ENCODE assay signal across 4 cellular contexts in the genomic region with DNA sequence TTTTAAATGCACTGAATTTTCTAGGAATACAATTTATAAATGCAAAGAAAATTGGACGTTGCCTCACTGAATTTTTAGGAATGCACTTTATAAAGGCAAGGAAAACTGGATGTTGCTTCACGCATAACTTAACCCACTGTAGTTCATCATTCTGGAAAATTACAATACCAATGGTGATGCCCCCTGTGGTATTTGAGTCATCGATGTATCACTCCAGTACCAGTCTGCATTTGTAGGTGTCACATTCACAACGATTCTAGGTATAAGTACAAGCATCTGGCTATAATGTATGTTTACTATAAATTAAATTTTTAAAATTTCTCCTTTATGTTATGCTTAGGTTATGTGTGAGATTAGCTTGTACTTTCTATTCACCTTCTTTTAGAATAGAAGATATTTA.
DNase-seq lines count a peak whose midpoint lies in the region; ATAC-seq, FAIRE-seq and TF ChIP-seq lines count a peak whose summit lies in the region.
"Not testable (repeated sequence)": the region's sequence is repeated elsewhere in the genome, so short reads cannot be mapped to it uniquely, and the experiment has no call there.

No MANE protein-coding gene starts in this region.

- not testable (repeated sequence) for H3K9me3 Mint-ChIP-seq in activated CD8-positive, alpha-beta T cell treated with anti-CD3 and anti-CD28 coated beads for 36 hours; stimulated activated effector memory CD8-positive, alpha-beta T cell treated with anti-CD3 and anti-CD28 coated beads, Interleukin-12 subunit alpha, Interleukin-12 subunit beta, amount 100 ng/mL, for 72 hours
- H3K9me3 Mint-ChIP-seq in endodermal cell: peaks cover 51% of the 10 kb centered on the region

- H3K9me3 ChIP-seq in endodermal cell (ENCODE audit: control insufficient read depth, low read length): peaks cover 69% of the 10 kb centered on the region

- DNase-seq in RCC 7860 (ENCODE audit: low spot score): peak; percentile 59
- DNase-seq in activated CD8-positive, alpha-beta T cell treated with anti-CD3 and anti-CD28 coated beads for 36 hours; endodermal cell; stimulated activated effector memory CD8-positive, alpha-beta T cell treated with anti-CD3 and anti-CD28 coated beads, Interleukin-12 subunit alpha, Interleukin-12 subunit beta, amount 100 ng/mL, for 72 hours (ENCODE audit: low spot score in 2 of 2): not testable (repeated sequence)

- POLR2A ChIA-PET in activated CD8-positive, alpha-beta T cell treated with anti-CD3 and anti-CD28 coated beads for 36 hours (lab: Charles Lee): not testable (repeated sequence)

- not testable (repeated sequence) for H3K4me1 Mint-ChIP-seq in activated CD8-positive, alpha-beta T cell treated with anti-CD3 and anti-CD28 coated beads for 36 hours (ENCODE audit: low read depth); endodermal cell; stimulated activated effector memory CD8-positive, alpha-beta T cell treated with anti-CD3 and anti-CD28 coated beads, Interleukin-12 subunit alpha, Interleukin-12 subunit beta, amount 100 ng/mL, for 72 hours

- H3K4me3 Mint-ChIP-seq in activated CD8-positive, alpha-beta T cell treated with anti-CD3 and anti-CD28 coated beads for 36 hours; endodermal cell; stimulated activated effector memory CD8-positive, alpha-beta T cell treated with anti-CD3 and anti-CD28 coated beads, Interleukin-12 subunit alpha, Interleukin-12 subunit beta, amount 100 ng/mL, for 72 hours: not testable (repeated sequence)

- H3K36me3 ChIP-seq in endodermal cell (ENCODE audit: control insufficient read depth, insufficient read depth, low read length): not testable (repeated sequence)

- not testable (repeated sequence) for H3K27ac Mint-ChIP-seq in activated CD8-positive, alpha-beta T cell treated with anti-CD3 and anti-CD28 coated beads for 36 hours; endodermal cell; stimulated activated effector memory CD8-positive, alpha-beta T cell treated with anti-CD3 and anti-CD28 coated beads, Interleukin-12 subunit alpha, Interleukin-12 subunit beta, amount 100 ng/mL, for 72 hours

- H3K4me3 ChIP-seq in endodermal cell (ENCODE audit: low read length): peak overlapping the region; percentile 23

- not testable (repeated sequence) for H3K36me3 Mint-ChIP-seq in activated CD8-positive, alpha-beta T cell treated with anti-CD3 and anti-CD28 coated beads for 36 hours (ENCODE audit: low read depth); endodermal cell (ENCODE audit: low read depth); stimulated activated effector memory CD8-positive, alpha-beta T cell treated with anti-CD3 and anti-CD28 coated beads, Interleukin-12 subunit alpha, Interleukin-12 subunit beta, amount 100 ng/mL, for 72 hours

- H3K27ac ChIP-seq in endodermal cell (ENCODE audit: low read depth, low read length): not testable (repeated sequence)

- CTCF ChIA-PET in activated CD8-positive, alpha-beta T cell treated with anti-CD3 and anti-CD28 coated beads for 36 hours (lab: Charles Lee): not testable (repeated sequence)

- peak; percentile 42 for ATAC-seq in activated CD8-positive, alpha-beta T cell treated with anti-CD3 and anti-CD28 coated beads for 36 hours
- peak; percentile 38 for ATAC-seq in stimulated activated effector memory CD8-positive, alpha-beta T cell treated with anti-CD3 and anti-CD28 coated beads, Interleukin-12 subunit alpha, Interleukin-12 subunit beta, amount 100 ng/mL, for 72 hours

- TF ChIP-seq CTCF in activated CD8-positive, alpha-beta T cell treated with anti-CD3 and anti-CD28 coated beads for 36 hours (IDR thresholded peaks at IDR 0.05); endodermal cell (conservative IDR thresholded peaks at IDR 0.05): not testable (repeated sequence)

- H3K27me3 Mint-ChIP-seq in activated CD8-positive, alpha-beta T cell treated with anti-CD3 and anti-CD28 coated beads for 36 hours; endodermal cell (ENCODE audit: insufficient read depth): not testable (repeated sequence)

- intact Hi-C loops in activated CD8-positive, alpha-beta T cell treated with anti-CD3 and anti-CD28 coated beads for 36 hours (cut with micrococcal nuclease): not testable (repeated sequence)

- H3K9ac ChIP-seq in endodermal cell (ENCODE audit: extremely low read depth, low read length, poor library complexity, severe bottlenecking): not testable (repeated sequence)

- FAIRE-seq in RCC 7860 (lab: Jason Lieb, UNC): peak; percentile 30

- H3K27me3 ChIP-seq in endodermal cell (ENCODE audit: control insufficient read depth, insufficient read depth, low read length, poor library complexity, severe bottlenecking): not testable (repeated sequence)

- WGBS in endodermal cell (ENCODE audit: insufficient coverage in 1 of 2, insufficient read length in 1 of 2), 2 experiments: 66 to 69% methylated on average over 2 to 4 of the region's 4 CpGs

- H3K4me1 ChIP-seq in endodermal cell (ENCODE audit: control insufficient read depth, insufficient read depth, low read length): not testable (repeated sequence)
